In genomic region chr17:82347994-82348393, GRCh38 we compare ENCODE assay signal across 1 cellular context.
TF ChIP-seq lines count a peak whose summit lies in the region.

No MANE protein-coding gene starts in this region.

TF ChIP-seq in HepG2, 621 proteins besides CTCF, POLR2A, EP300 and RAD21:
- TF ChIP-seq RARA (CRISPR knock-in tag; IDR thresholded peaks at IDR 0.05) (peak; percentile 46), KAT7 (CRISPR knock-in tag; IDR thresholded peaks at IDR 0.05; ENCODE audit: borderline replicate concordance) (peak; percentile 36; the same call in 1 of the 2 replicates), ZNF501 (CRISPR knock-in tag; IDR thresholded peaks at IDR 0.05) (0 out of 2 replicates have a peak, but pooled peaks have one; percentile 4), KDM5B (CRISPR knock-in tag; IDR thresholded peaks at IDR 0.05; ENCODE audit: borderline replicate concordance) (0 out of 2 replicates have a peak, but pooled peaks have one; percentile 16), ZBTB38 (CRISPR knock-in tag; IDR thresholded peaks at IDR 0.05) (peak; percentile 75), ZNF770 (CRISPR knock-in tag; IDR thresholded peaks at IDR 0.05) (peak; percentile 70; the same call in 1 of the 2 replicates), ZNF788 (CRISPR knock-in tag; IDR thresholded peaks at IDR 0.05; ENCODE audit: borderline replicate concordance) (peak; percentile 19; the same call in 1 of the 2 replicates)
